ENCODE assay signal across 8 cellular contexts in genomic region chr3:34260266-34260990, GRCh38.
DNase-seq lines count a peak whose midpoint lies in the region; ATAC-seq and TF ChIP-seq lines count a peak whose summit lies in the region.

No MANE protein-coding gene starts in this region.

- in situ Hi-C loops in astrocyte of the cerebellum (cut with HindIII; ENCODE audit: low sequenced_read_pairs) = loop anchor here (25.0 kb wide), 1 partner anchor 1652 kb away; no protein-coding TSS in a partner anchor

- ATAC-seq in GM21515 (IDR thresholded peaks at IDR 0.05; ENCODE audit: unreplicated experiment) (peak; percentile 37), GM18873 (IDR thresholded peaks at IDR 0.05; ENCODE audit: low FRiP score, unreplicated experiment) (no peak)

- peak; percentile 2 for DNase-seq in Daoy (ENCODE audit: low read depth)
- DNase-seq in MV-4-11 (lab: John Stamatoyannopoulos, UW) = peak; percentile 31
- peak; percentile 40 for DNase-seq in astrocyte of the cerebellum (ENCODE audit: low read depth)
- peak; percentile 54 for DNase-seq in iPS-NIHi11 (ENCODE audit: low spot score)
- peak; percentile 14 for DNase-seq in stimulated activated CD4-positive, alpha-beta T cell treated with anti-CD3 and anti-CD28 coated beads, Interleukin-4, amount 100 ng/mL, for 1 hour
- no peak for DNase-seq in NCI-H2227 treated with DMSO at 0.1 percent for 48 hours (lab: John Stamatoyannopoulos, UW)

- no peak overlapping the region for H3K4me3 ChIP-seq in astrocyte of the cerebellum (ENCODE audit: low read depth, low read length)

- peak; percentile 88 for TF ChIP-seq CTCF in astrocyte of the cerebellum (IDR thresholded peaks at IDR 0.05; ENCODE audit: low read depth, low read length, missing control alignments)
